13 cellular contexts compared by ENCODE assay signal in the genomic region with DNA sequence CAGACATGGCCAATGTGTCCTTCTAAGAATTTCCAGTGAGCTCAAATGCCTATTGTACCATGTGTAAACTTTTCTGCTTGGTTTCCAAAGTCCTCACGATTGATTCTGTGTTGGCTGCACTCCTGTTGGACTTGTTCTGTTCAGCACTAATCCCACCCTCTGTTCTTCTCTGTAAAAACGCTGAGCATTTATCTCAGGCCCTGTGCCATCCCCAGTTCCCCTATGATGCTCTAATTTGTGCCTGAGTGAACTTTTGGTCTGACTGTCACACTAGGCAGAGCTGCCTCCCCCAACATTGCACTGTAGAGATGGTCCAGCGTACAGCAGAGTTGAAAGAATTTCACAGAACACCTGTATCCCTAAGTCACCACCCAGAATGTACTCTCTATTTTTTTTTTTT.
DNase-seq lines count a peak whose midpoint lies in the region; ATAC-seq and TF ChIP-seq lines count a peak whose summit lies in the region.
"Had no signal": no experiment of that assay in that cellular context is flagged by ENCODE, and none has a peak within 500 bp of the region (broad histone marks: within the 10 kb centered on the region; RNA-seq: fewer than 3 reads in every experiment).

No MANE protein-coding gene starts in this region.

- no peak overlapping the region for H3K4me3 Mint-ChIP-seq in activated CD8-positive, alpha-beta memory T cell treated with anti-CD3 and anti-CD28 coated beads, Interleukin-2, amount 10 ng/mL, durations not matched to agents 7 days and 5 days
- no peak overlapping the region for H3K4me3 Mint-ChIP-seq in neural crest cell

- no peaks in the 10 kb centered on the region for H3K9me3 Mint-ChIP-seq in activated CD8-positive, alpha-beta memory T cell treated with anti-CD3 and anti-CD28 coated beads, Interleukin-2, amount 10 ng/mL, durations not matched to agents 7 days and 5 days (ENCODE audit: low read depth)
- peaks cover 2% of the 10 kb centered on the region for H3K9me3 Mint-ChIP-seq in neural crest cell

- no peaks in the 10 kb centered on the region for H3K27me3 Mint-ChIP-seq in activated CD8-positive, alpha-beta memory T cell treated with anti-CD3 and anti-CD28 coated beads, Interleukin-2, amount 10 ng/mL, durations not matched to agents 7 days and 5 days
- H3K27me3 Mint-ChIP-seq in neural crest cell (ENCODE audit: low read depth), result no peaks in the 10 kb centered on the region

- ATAC-seq in activated CD8-positive, alpha-beta memory T cell treated with anti-CD3 and anti-CD28 coated beads, Interleukin-2, amount 10 ng/mL, durations not matched to agents 7 days and 5 days, result no peak
- ATAC-seq in GM19395 (IDR thresholded peaks at IDR 0.05; ENCODE audit: unreplicated experiment), result peak; percentile 60
- peak; percentile 50 for ATAC-seq in HG03342 (IDR thresholded peaks at IDR 0.05; ENCODE audit: unreplicated experiment)
- ATAC-seq in HG02623 (IDR thresholded peaks at IDR 0.05; ENCODE audit: unreplicated experiment), result no peak

- peaks cover 31% of the 10 kb centered on the region for H3K4me1 Mint-ChIP-seq in activated CD8-positive, alpha-beta memory T cell treated with anti-CD3 and anti-CD28 coated beads, Interleukin-2, amount 10 ng/mL, durations not matched to agents 7 days and 5 days
- no peaks in the 10 kb centered on the region for H3K4me1 Mint-ChIP-seq in neural crest cell

- peak overlapping the region; percentile 21 for H3K27ac Mint-ChIP-seq in activated CD8-positive, alpha-beta memory T cell treated with anti-CD3 and anti-CD28 coated beads, Interleukin-2, amount 10 ng/mL, durations not matched to agents 7 days and 5 days
- peak overlapping the region; percentile 20 for H3K27ac Mint-ChIP-seq in neural crest cell (ENCODE audit: unreplicated experiment)

- no peak for DNase-seq in activated CD8-positive, alpha-beta memory T cell treated with anti-CD3 and anti-CD28 coated beads, Interleukin-2, amount 10 ng/mL, durations not matched to agents 7 days and 5 days
- no peak for DNase-seq in activated CD8-positive, alpha-beta memory T cell treated with anti-CD3 and anti-CD28 coated beads, Interleukin-2, amount 50 U/mL, for 4 hours
- DNase-seq in neural crest cell (ENCODE audit: low read depth, low spot score) (no peak), mucosa of gallbladder (ENCODE audit: low spot score) (no peak)
- no peak for DNase-seq in stimulated activated naive CD4-positive, alpha-beta T cell (lab: John Stamatoyannopoulos, UW)
- DNase-seq: 8988T, NCI-H1417, NCI-H1930, NCI-H2171, NCI-H774 had no signal

- CTCF ChIA-PET in activated CD8-positive, alpha-beta memory T cell treated with anti-CD3 and anti-CD28 coated beads, Interleukin-2, amount 10 ng/mL, durations not matched to agents 7 days and 5 days (lab: Charles Lee), result no interaction called here

- no peak for TF ChIP-seq CTCF in neural crest cell (conservative IDR thresholded peaks at IDR 0.05)

- H3K36me3 Mint-ChIP-seq in activated CD8-positive, alpha-beta memory T cell treated with anti-CD3 and anti-CD28 coated beads, Interleukin-2, amount 10 ng/mL, durations not matched to agents 7 days and 5 days, result peaks cover 17% of the 10 kb centered on the region
- peaks cover 29% of the 10 kb centered on the region for H3K36me3 Mint-ChIP-seq in neural crest cell (ENCODE audit: low read depth)

Comparison
In these comparisons a context has a peak if more than half of its experiments do, and no peak if none do; other contexts are left out.
1. ATAC-seq: peak in GM19395 (single experiment) and HG03342 (single experiment); none in activated CD8-positive, alpha-beta memory T cell treated with anti-CD3 and anti-CD28 coated beads, Interleukin-2, amount 10 ng/mL, durations not matched to agents 7 days and 5 days (single experiment) and HG02623 (single experiment).